Comparison of ENCODE assay signal across 8 cellular contexts in the genomic region with DNA sequence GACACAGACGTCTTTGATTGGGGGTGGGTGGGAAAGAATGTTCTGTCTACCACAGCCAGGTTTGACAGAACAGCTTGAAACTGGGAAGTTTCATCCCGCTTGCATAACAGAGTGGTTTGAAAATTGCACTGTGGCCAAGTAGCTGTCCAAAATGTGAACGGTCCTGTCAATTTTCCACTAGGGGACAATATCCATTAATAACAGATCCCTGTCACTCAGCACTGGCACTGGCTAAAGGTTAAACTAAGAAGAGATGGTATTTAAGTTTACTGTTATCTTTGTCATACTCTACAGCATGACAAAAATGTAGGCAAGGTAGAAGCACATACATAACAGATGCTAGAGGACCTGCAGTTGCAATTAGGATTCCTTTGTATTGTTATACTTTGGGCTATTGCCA. TPM values are rescaled to one million over a fixed set of nuclear protein-coding genes. Genes with fewer than 3 reads are reported as not detected.
DNase-seq lines count a peak whose midpoint lies in the region; ATAC-seq and TF ChIP-seq lines count a peak whose summit lies in the region.

No MANE protein-coding gene starts in this region.

- H3K9me3 Mint-ChIP-seq in neural crest cell (no peaks in the 10 kb centered on the region), mesothelial cell of epicardium (peaks cover 4% of the 10 kb centered on the region)

- H3K4me1 Mint-ChIP-seq in neural crest cell (peaks cover 8% of the 10 kb centered on the region), mesothelial cell of epicardium (peaks cover 6% of the 10 kb centered on the region)

- H3K36me3 Mint-ChIP-seq in neural crest cell (ENCODE audit: low read depth) (no peaks in the 10 kb centered on the region), mesothelial cell of epicardium (no peaks in the 10 kb centered on the region)

- no peaks in the 10 kb centered on the region for H3K27me3 ChIP-seq in WERI-Rb-1 (ENCODE audit: insufficient read depth, low read depth, severe bottlenecking)

- H3K4me3 ChIP-seq in WERI-Rb-1 (ENCODE audit: low read depth, low read length): no peak overlapping the region

- H3K9me3 ChIP-seq in WERI-Rb-1 (ENCODE audit: severe bottlenecking): peaks cover 2% of the 10 kb centered on the region

- no peak overlapping the region for H3K27ac ChIP-seq in WERI-Rb-1

- peak; percentile 31; the same call in 1 of the 2 replicates for TF ChIP-seq CTCF in WERI-Rb-1 (IDR thresholded peaks at IDR 0.05; ENCODE audit: low read depth, low read length)
- peak; percentile 64 for TF ChIP-seq CTCF in neural crest cell (conservative IDR thresholded peaks at IDR 0.05)
- no peak for TF ChIP-seq CTCF in mesothelial cell of epicardium (IDR thresholded peaks at IDR 0.05; ENCODE audit: unreplicated experiment)

- H3K4me3 Mint-ChIP-seq in neural crest cell: no peak overlapping the region
- no peak overlapping the region for H3K4me3 Mint-ChIP-seq in mesothelial cell of epicardium

- DNase-seq in A172 (ENCODE audit: low spot score) (peak; percentile 23), HT1080 (ENCODE audit: low read depth) (peak; percentile 51), WERI-Rb-1 (no peak), neural crest cell (ENCODE audit: low read depth, low spot score) (peak; percentile 9), NCI-H1694 treated with DMSO at 0.1 percent for 48 hours (lab: John Stamatoyannopoulos, UW) (no peak), mesothelial cell of epicardium (ENCODE audit: low spot score in 2 of 2, unreplicated experiment in 2 of 2) (no peak)
- DNase-seq in stimulated activated CD8-positive, alpha-beta memory T cell treated with anti-CD3 and anti-CD28 coated beads, Interleukin-4, amount 100 ng/mL, for 48 hours: no peak

- H3K36me3 ChIP-seq in WERI-Rb-1: no peaks in the 10 kb centered on the region

- no peak overlapping the region for H3K27ac Mint-ChIP-seq in neural crest cell (ENCODE audit: unreplicated experiment)
- no peak overlapping the region for H3K27ac Mint-ChIP-seq in mesothelial cell of epicardium

- no peaks in the 10 kb centered on the region for H3K27me3 Mint-ChIP-seq in neural crest cell (ENCODE audit: low read depth)
- H3K27me3 Mint-ChIP-seq in mesothelial cell of epicardium (ENCODE audit: low read depth): peaks cover 3% of the 10 kb centered on the region

- ATAC-seq in GM18907 (IDR thresholded peaks at IDR 0.05; ENCODE audit: unreplicated experiment): peak; percentile 65

RNA-seq across cellular contexts. Expression of a gene that starts 55.6 kb away (rescaled TPM):
- not detected in 2 replicates for total RNA-seq in A172 (2014; rRNA removed; shearing (Covaris generic))
- total RNA-seq in HT1080 (2014; rRNA removed; shearing (Covaris generic)): not detected in 2 replicates
- not detected in 2 replicates for polyA plus RNA-seq in HT1080 (2015; cell fraction: cytosol; rRNA removed)
- polyA plus RNA-seq in HT1080 (2015; cell fraction: nucleus; rRNA removed): not detected in 2 replicates
- not detected in 2 replicates for total RNA-seq in neural crest cell
- not detected in 3 replicates for total RNA-seq in mesothelial cell of epicardium

Comparison
In these comparisons a context has a peak if more than half of its experiments do, and no peak if none do; other contexts are left out.
1. DNase-seq: peak in A172 (single experiment), HT1080 (single experiment) and neural crest cell (single experiment); none in WERI-Rb-1 (single experiment), NCI-H1694 treated with DMSO at 0.1 percent for 48 hours (single experiment), stimulated activated CD8-positive, alpha-beta memory T cell treated with anti-CD3 and anti-CD28 coated beads, Interleukin-4, amount 100 ng/mL, for 48 hours (single experiment) and mesothelial cell of epicardium (0 of 2).